1 cellular context compared by ENCODE assay signal in genomic region chr7:94004024-94004945, GRCh38.
TF ChIP-seq lines count a peak whose summit lies in the region.

BET1 (minus strand) TSS chr7:94004355; CDS start chr7:94004216, 139 bp downstream.

TF ChIP-seq in HepG2, 621 proteins besides CTCF, POLR2A, EP300 and RAD21 (continued from another document and continues in another):
- TF ChIP-seq DZIP1 (CRISPR knock-in tag; IDR thresholded peaks at IDR 0.05), result no peak
- no peak for TF ChIP-seq KIAA2018 (CRISPR knock-in tag; IDR thresholded peaks at IDR 0.05; ENCODE audit: borderline replicate concordance)
- TF ChIP-seq RERE (CRISPR knock-in tag; IDR thresholded peaks at IDR 0.05; ENCODE audit: low read depth), result no peak
- peak; percentile 85; the same call in 1 of the 2 replicates for TF ChIP-seq HNF1B (CRISPR knock-in tag; IDR thresholded peaks at IDR 0.05)
- no peak for TF ChIP-seq PRMT3 (CRISPR knock-in tag; IDR thresholded peaks at IDR 0.05; ENCODE audit: borderline replicate concordance, low read depth)
- no peak for TF ChIP-seq SP1 (IDR thresholded peaks at IDR 0.05)
- TF ChIP-seq SP1 (CRISPR knock-in tag; IDR thresholded peaks at IDR 0.05), result peak; percentile 67
- TF ChIP-seq ZBTB21 (CRISPR knock-in tag; IDR thresholded peaks at IDR 0.05), result peak; percentile 53; the same call in 1 of the 2 replicates
- no peak for TF ChIP-seq FOXM1 (CRISPR knock-in tag; IDR thresholded peaks at IDR 0.05)
- TF ChIP-seq ONECUT2 (CRISPR knock-in tag; IDR thresholded peaks at IDR 0.05), result no peak
- TF ChIP-seq E2F1 (CRISPR knock-in tag; IDR thresholded peaks at IDR 0.05), result no peak
- no peak; the same call in 1 of the 2 replicates for TF ChIP-seq XBP1 (CRISPR knock-in tag; IDR thresholded peaks at IDR 0.05)
- TF ChIP-seq ZNF318 (CRISPR knock-in tag; IDR thresholded peaks at IDR 0.05), result no peak
- peak; percentile 60; the same call in 1 of the 2 replicates for TF ChIP-seq ZNF784 (CRISPR knock-in tag; IDR thresholded peaks at IDR 0.05; ENCODE audit: borderline replicate concordance)
- TF ChIP-seq ZNF839 (CRISPR knock-in tag; IDR thresholded peaks at IDR 0.05; ENCODE audit: borderline replicate concordance), result no peak
- TF ChIP-seq IKZF5 (CRISPR knock-in tag; IDR thresholded peaks at IDR 0.05), result peak; percentile 68; the same call in 1 of the 2 replicates
